9 cellular contexts compared by ENCODE assay signal in the genomic region with DNA sequence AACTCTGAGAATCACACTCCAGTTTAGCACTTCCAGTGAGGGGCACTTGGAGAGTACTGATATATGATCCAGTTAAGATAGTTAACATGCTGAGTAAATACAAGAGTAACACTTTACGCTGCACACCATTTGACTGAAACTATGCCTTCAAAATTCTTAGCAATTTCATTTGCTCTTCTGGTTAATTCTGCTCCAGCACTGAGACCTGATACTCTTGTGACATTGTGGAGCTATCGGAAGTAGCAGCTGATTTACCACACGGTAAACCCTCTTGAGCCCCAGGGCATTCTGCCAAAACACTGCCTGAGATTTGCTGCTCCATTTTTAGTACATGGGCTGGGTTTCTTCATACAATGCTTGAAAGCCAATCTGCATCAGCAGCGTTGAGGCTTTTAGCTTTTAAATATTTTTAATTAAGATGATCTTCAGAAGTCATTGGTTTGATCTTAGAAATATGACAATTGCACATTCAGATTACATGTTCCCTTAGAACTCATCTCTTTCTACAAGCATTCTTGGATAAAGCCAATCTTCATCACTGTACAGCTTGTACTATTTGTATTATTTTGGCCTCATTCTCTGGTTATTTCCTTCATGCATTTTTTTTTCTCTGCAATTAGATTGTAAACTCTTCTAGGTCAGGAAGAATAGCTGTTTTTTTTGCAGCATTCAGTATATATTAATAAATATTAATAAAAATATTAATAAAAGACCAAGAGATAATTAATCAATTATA.
A peak's percentile ranks its signal among the peaks of the same experiment; 100 is the strongest.
DNase-seq lines count a peak whose midpoint lies in the region; ATAC-seq and TF ChIP-seq lines count a peak whose summit lies in the region.
"Had no signal": no experiment of that assay in that cellular context is flagged by ENCODE, and none has a peak within 500 bp of the region (broad histone marks: within the 10 kb centered on the region; RNA-seq: fewer than 3 reads in every experiment).

No MANE protein-coding gene starts in this region.

- no peaks in the 10 kb centered on the region for H3K4me1 Mint-ChIP-seq in CD8-positive, alpha-beta T cell (ENCODE audit: low read depth)

- TF ChIP-seq CTCF in right atrium auricular region (IDR thresholded peaks at IDR 0.05) (no peak), MM.1S (IDR thresholded peaks at IDR 0.05; ENCODE audit: low read length) (no peak), body of pancreas (IDR thresholded peaks at IDR 0.05) (no peak), thyroid gland (IDR thresholded peaks at IDR 0.05) (no peak)
- no peak for TF ChIP-seq CTCF in CD8-positive, alpha-beta T cell (IDR thresholded peaks at IDR 0.05)

- H3K9ac ChIP-seq in MM.1S (ENCODE audit: low read length), result peak overlapping the region; percentile 7; the same call in 1 of the 2 replicates

- H3K36me3 ChIP-seq in right atrium auricular region, result no peaks in the 10 kb centered on the region
- H3K36me3 ChIP-seq in MM.1S (replicated peaks; ENCODE audit: insufficient read depth, low read length), result no peaks in the 10 kb centered on the region
- no peaks in the 10 kb centered on the region for H3K36me3 ChIP-seq in body of pancreas (replicated peaks in 1 of 2; ENCODE audit: insufficient read depth in 1 of 2, low read depth in 2 of 2)
- H3K36me3 ChIP-seq in thyroid gland, result no peaks in the 10 kb centered on the region
- no peaks in the 10 kb centered on the region for H3K36me3 ChIP-seq in H7 (replicated peaks; ENCODE audit: control insufficient read depth, insufficient read depth, low read length)
- no peaks in the 10 kb centered on the region for H3K36me3 ChIP-seq in CD8-positive, alpha-beta T cell (ENCODE audit: insufficient read depth, low read length)

- H3K36me3 Mint-ChIP-seq in CD8-positive, alpha-beta T cell, result no peaks in the 10 kb centered on the region

- H3K27me3 ChIP-seq in right atrium auricular region (no peaks in the 10 kb centered on the region), MM.1S (replicated peaks; ENCODE audit: insufficient read depth, low read length) (no peaks in the 10 kb centered on the region), body of pancreas (no peaks in the 10 kb centered on the region), thyroid gland (no peaks in the 10 kb centered on the region), H7 (ENCODE audit: control insufficient read depth, insufficient read depth, low read length) (no peaks in the 10 kb centered on the region)
- peaks cover 3% of the 10 kb centered on the region for H3K27me3 ChIP-seq in CD8-positive, alpha-beta T cell (ENCODE audit: insufficient read depth, low read length)

- DNase-seq in Right ventricle myocardium inferior (ENCODE audit: missing footprints) (no peak), right atrium auricular region (ENCODE audit: low spot score) (no peak), MM.1S (peak; percentile 97), body of pancreas (peak in 3 of 4 donors; percentile 16 to 29 (median 24)), thyroid gland (peak; percentile 79 to 83), H7 (no peak)
- DNase-seq in CD8-positive, alpha-beta T cell, result no peak

- ATAC-seq in Right ventricle myocardium inferior (peak; percentile 81), body of pancreas (no peak), GM19455 (IDR thresholded peaks at IDR 0.05; ENCODE audit: unreplicated experiment) (no peak)
- ATAC-seq in CD8-positive, alpha-beta T cell, result no peak

- no peak for TF ChIP-seq POLR2A in body of pancreas (IDR thresholded peaks at IDR 0.05)
- TF ChIP-seq POLR2A in thyroid gland (IDR thresholded peaks at IDR 0.05), result no peak

- H3K4me2 ChIP-seq in MM.1S (ENCODE audit: low read depth, low read length), result peak overlapping the region; percentile 66

- peaks cover 15% of the 10 kb centered on the region for H3F3A ChIP-seq in MM.1S (ENCODE audit: insufficient read depth, low read length)

- peak overlapping the region in 1 of 2 donors; percentile 65 for H3K27ac ChIP-seq in right atrium auricular region
- peak overlapping the region; percentile 73; the same call in 1 of the 2 replicates for H3K27ac ChIP-seq in MM.1S (ENCODE audit: low read length)
- no peak overlapping the region for H3K27ac ChIP-seq in body of pancreas
- H3K27ac ChIP-seq in thyroid gland, result no peak overlapping the region
- H3K27ac ChIP-seq in CD8-positive, alpha-beta T cell (ENCODE audit: low read depth, low read length), result no peak overlapping the region

- H3K9me3 Mint-ChIP-seq in CD8-positive, alpha-beta T cell, result no peaks in the 10 kb centered on the region
- H3K9me3 Mint-ChIP-seq: dendritic cell treated with granulocyte-macrophage colony-stimulating factor and Interleukin-4, amounts not matched to agents 40 ng/mL and 50 ng/mL, for 4 days had no signal

- CTCF ChIA-PET in CD8-positive, alpha-beta T cell (lab: Charles Lee), result no interaction called here

- H4K20me1 ChIP-seq in MM.1S (ENCODE audit: insufficient read depth, low read length), result no peaks in the 10 kb centered on the region

- WGBS in body of pancreas, 2 donors, result 31 to 36% methylated on average over 4 of the region's 4 CpGs
- WGBS in thyroid gland, 2 donors, result 26 to 34% methylated on average over 4 of the region's 4 CpGs

- no peak overlapping the region for H3K27ac Mint-ChIP-seq in CD8-positive, alpha-beta T cell
- H3K27ac Mint-ChIP-seq: dendritic cell treated with granulocyte-macrophage colony-stimulating factor and Interleukin-4, amounts not matched to agents 40 ng/mL and 50 ng/mL, for 4 days had no signal

- H2AFZ ChIP-seq in MM.1S (ENCODE audit: low read length), result peak overlapping the region; percentile 36; the same call in 1 of the 2 replicates

- H3K9me3 ChIP-seq in right atrium auricular region (no peaks in the 10 kb centered on the region), MM.1S (replicated peaks; ENCODE audit: insufficient read depth, low read length) (no peaks in the 10 kb centered on the region), body of pancreas (no peaks in the 10 kb centered on the region), thyroid gland (no peaks in the 10 kb centered on the region)
- H3K9me3 ChIP-seq in CD8-positive, alpha-beta T cell (ENCODE audit: low read length), result no peaks in the 10 kb centered on the region

- POLR2A ChIA-PET in CD8-positive, alpha-beta T cell (lab: Charles Lee), result no interaction called here

- no peak overlapping the region for H3K4me3 ChIP-seq in right atrium auricular region
- peak overlapping the region; percentile 21 for H3K4me3 ChIP-seq in MM.1S (ENCODE audit: low read length)
- H3K4me3 ChIP-seq in body of pancreas, result no peak overlapping the region
- no peak overlapping the region for H3K4me3 ChIP-seq in thyroid gland (replicated peaks in 1 of 3)
- no peak overlapping the region for H3K4me3 ChIP-seq in H7 (ENCODE audit: insufficient read depth, low read depth, low read length)
- H3K4me3 ChIP-seq in CD8-positive, alpha-beta T cell (ENCODE audit: low read depth, low read length), result no peak overlapping the region

- H3K4me1 ChIP-seq in right atrium auricular region (peaks cover 0 to 17% of the 10 kb centered on the region in 2 donors), MM.1S (ENCODE audit: low read length) (peaks cover 31% of the 10 kb centered on the region), body of pancreas (peaks cover 9% of the 10 kb centered on the region), thyroid gland (peaks cover 2 to 7% of the 10 kb centered on the region in 2 donors)
- no peaks in the 10 kb centered on the region for H3K4me1 ChIP-seq in CD8-positive, alpha-beta T cell (ENCODE audit: insufficient read depth, low read length)

- H3K79me2 ChIP-seq in MM.1S (ENCODE audit: low read length), result no peaks in the 10 kb centered on the region

- intact Hi-C loops in Right ventricle myocardium inferior (cut with DNase I) (loop anchor here (2.0 kb wide), 1 partner anchor 68 kb away; a partner anchor contains a TSS), body of pancreas (cut with DNase I) (no loop called here), thyroid gland (cut with DNase I) (loop anchor here (10.0 kb wide), 1 partner anchor 574 kb away; no protein-coding TSS in a partner anchor)
- intact Hi-C loops in CD8-positive, alpha-beta T cell (cut with DNase I, micrococcal nuclease), result no loop called here

- H3K4me3 Mint-ChIP-seq in CD8-positive, alpha-beta T cell, result no peak overlapping the region
- H3K4me3 Mint-ChIP-seq: dendritic cell treated with granulocyte-macrophage colony-stimulating factor and Interleukin-4, amounts not matched to agents 40 ng/mL and 50 ng/mL, for 4 days had no signal

- no peaks in the 10 kb centered on the region for H3K27me3 Mint-ChIP-seq in CD8-positive, alpha-beta T cell (ENCODE audit: low read depth)

- no peaks in the 10 kb centered on the region for H3K9me2 ChIP-seq in MM.1S (replicated peaks; ENCODE audit: insufficient read depth, low read length)

Comparison
In these comparisons a context has a peak if more than half of its experiments do, and no peak if none do; other contexts are left out.
1. DNase-seq: peak in MM.1S (single experiment), body of pancreas (3 of 4) and thyroid gland (2 of 2); none in Right ventricle myocardium inferior (single experiment), right atrium auricular region (single experiment), H7 (single experiment) and CD8-positive, alpha-beta T cell (0 of 7).
2. intact Hi-C loops: an anchor here in Right ventricle myocardium inferior (2.0 kb wide) and thyroid gland (10.0 kb wide); none called in body of pancreas and CD8-positive, alpha-beta T cell.